ENCODE assay signal across 8 cellular contexts in genomic region chr2:98508690-98509054, GRCh38.
DNase-seq lines count a peak whose midpoint lies in the region; ATAC-seq and TF ChIP-seq lines count a peak whose summit lies in the region.

No MANE protein-coding gene starts in this region.

- peak overlapping the region; percentile 3 for H3K4me3 ChIP-seq in fibroblast of mammary gland (ENCODE audit: control insufficient read depth, low read depth, low read length)

- ATAC-seq in HG03108 (IDR thresholded peaks at IDR 0.05; ENCODE audit: unreplicated experiment) = no peak

- TF ChIP-seq CTCF in fibroblast of mammary gland (conservative IDR thresholded peaks at IDR 0.05; ENCODE audit: control insufficient read depth, insufficient read depth, low read depth, low read length) = no peak

- DNase-seq in Kasumi-1 (lab: John Stamatoyannopoulos, UW) = peak; percentile 19 to 48
- DNase-seq in activated CD8-positive, alpha-beta memory T cell treated with anti-CD3 and anti-CD28 coated beads, Interleukin-2, amount 50 U/mL, for 1 hour (ENCODE audit: extremely low read depth) = peak; percentile 54
- DNase-seq in fibroblast of mammary gland (ENCODE audit: low read depth) = peak; percentile 97
- peak; percentile 7 to 31 for DNase-seq in stimulated activated CD4-positive, alpha-beta T cell treated with anti-CD3 and anti-CD28 coated beads, Interleukin-1b, Interleukin-23, amount 100 ng/mL, for 1 hour (ENCODE audit: low read depth in 2 of 2)
- DNase-seq in HuH-7 (ENCODE audit: low spot score) = no peak
- DNase-seq in NAMALWA (ENCODE audit: low spot score) = no peak
- no peak for DNase-seq in NCI-H1417 treated with DMSO at 0.1 percent for 48 hours (lab: John Stamatoyannopoulos, UW)

Comparison
In these comparisons a context has a peak if more than half of its experiments do, and no peak if none do; other contexts are left out.
1. DNase-seq: peak in Kasumi-1 (2 of 2), activated CD8-positive, alpha-beta memory T cell treated with anti-CD3 and anti-CD28 coated beads, Interleukin-2, amount 50 U/mL, for 1 hour (single experiment), fibroblast of mammary gland (single experiment) and stimulated activated CD4-positive, alpha-beta T cell treated with anti-CD3 and anti-CD28 coated beads, Interleukin-1b, Interleukin-23, amount 100 ng/mL, for 1 hour (2 of 2); none in HuH-7 (single experiment), NAMALWA (single experiment) and NCI-H1417 treated with DMSO at 0.1 percent for 48 hours (single experiment).